13 cellular contexts compared by ENCODE assay signal in the genomic region with DNA sequence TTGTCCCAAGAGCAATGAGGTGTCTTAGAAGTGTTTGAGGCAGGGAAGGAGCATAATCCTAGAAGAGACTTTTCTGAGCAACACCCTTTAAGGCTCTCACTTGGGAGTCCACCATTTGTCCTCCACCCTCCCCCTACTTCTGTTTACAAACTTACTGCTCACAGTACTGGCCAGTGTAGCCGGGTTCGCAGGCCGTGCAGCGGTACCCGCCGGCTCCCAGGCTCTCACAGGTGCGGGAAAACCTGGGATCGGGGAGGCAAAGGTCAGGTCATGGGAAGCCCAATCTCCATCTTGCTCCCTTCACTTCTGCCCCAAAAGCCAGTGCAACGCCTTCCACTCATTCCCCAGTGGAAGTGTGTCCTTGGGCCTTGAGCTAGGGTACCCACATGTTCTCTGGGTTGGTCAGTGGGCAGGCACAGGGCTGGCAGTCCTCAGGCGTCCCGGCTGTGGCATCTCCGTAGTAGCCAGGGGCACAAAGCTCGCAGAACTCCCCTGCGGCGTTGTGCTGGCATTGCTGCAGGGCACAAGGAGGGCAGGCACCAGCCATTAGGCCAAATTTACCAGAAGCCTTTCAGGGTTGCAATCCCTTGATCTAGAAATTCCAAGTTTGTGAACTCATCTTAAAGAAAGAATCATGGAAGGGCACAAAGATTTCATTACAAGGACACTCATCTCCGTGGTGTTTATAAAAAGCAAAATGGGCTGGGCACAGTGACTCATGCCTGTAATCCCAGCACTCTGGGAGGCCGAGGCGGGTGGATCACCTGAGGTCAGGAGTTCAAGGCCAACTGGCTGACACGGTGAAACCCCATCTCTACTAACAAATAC. TPM values are rescaled to one million over a fixed set of nuclear protein-coding genes. Genes with fewer than 3 reads are reported as not detected.
DNase-seq lines count a peak whose midpoint lies in the region; ATAC-seq and TF ChIP-seq lines count a peak whose summit lies in the region.
"Had no signal": no experiment of that assay in that cellular context is flagged by ENCODE, and none has a peak within 500 bp of the region (broad histone marks: within the 10 kb centered on the region; RNA-seq: fewer than 3 reads in every experiment).

No MANE protein-coding gene starts in this region.

- H3K9me3 ChIP-seq in HCT116 (ENCODE audit: control insufficient read depth in 1 of 2, insufficient read depth in 1 of 2, low read depth in 1 of 2, low read length in 2 of 2) (no peaks in the 10 kb centered on the region), adrenal gland (replicated peaks in 1 of 3) (no peaks in the 10 kb centered on the region), gastroesophageal sphincter (no peaks in the 10 kb centered on the region)
- H3K9me3 ChIP-seq: ascending aorta had no signal

- POLR2A ChIA-PET in HCT116 (lab: Charles Lee), result no interaction called here

- H3K27ac ChIP-seq in HCT116 (ENCODE audit: low read depth, low read length), result peak overlapping the region; percentile 31; the same call in 1 of the 2 replicates
- H3K27ac ChIP-seq in adrenal gland, result peak overlapping the region in 4 of 5 donors; percentile 43 to 89 (median 68)
- H3K27ac ChIP-seq in gastroesophageal sphincter, result peak overlapping the region; percentile 1 to 84 (median 76)
- H3K27ac ChIP-seq: ascending aorta had no signal

- H3K9ac ChIP-seq in HCT116 (ENCODE audit: low read length), result no peak overlapping the region

- H3K9me2 ChIP-seq in HCT116 (ENCODE audit: insufficient read depth), result no peaks in the 10 kb centered on the region

- no peak for DNase-seq in HCT116 (ENCODE audit: low read depth, low spot score)
- peak; percentile 62 to 85 (median 84) for DNase-seq in adrenal gland
- peak; percentile 36 for DNase-seq in stromal cell of bone marrow (ENCODE audit: low read depth)
- no peak for DNase-seq in stimulated activated CD4-positive, alpha-beta T cell treated with anti-CD3 and anti-CD28 coated beads, Interleukin-1b, Interleukin-23, amount 100 ng/mL, for 48 hours
- DNase-seq in activated CD4-positive, alpha-beta T cell treated with anti-CD3 and anti-CD28 coated beads for 1 hour, result no peak
- DNase-seq: activated CD8-positive, alpha-beta memory T cell treated with anti-CD3 and anti-CD28 coated beads, Interleukin-2, amount 50 U/mL, for 48 hours; DMS53; glutamatergic neuron; NCI-H1694 treated with DMSO at 0.1 percent for 48 hours had no signal

- peaks cover 0 to 4% of the 10 kb centered on the region in 2 experiments; a peak in 1 of 4 replicates for H3K36me3 ChIP-seq in HCT116 (ENCODE audit: control insufficient read depth in 1 of 2, insufficient read depth in 2 of 2, low read length in 2 of 2)
- H3K36me3 ChIP-seq in adrenal gland (replicated peaks in 1 of 2), result peaks cover 0 to 81% of the 10 kb centered on the region in 2 donors
- peaks cover 0 to 98% of the 10 kb centered on the region in 2 donors for H3K36me3 ChIP-seq in gastroesophageal sphincter

- no peak for TF ChIP-seq CTCF in HCT116 (IDR thresholded peaks at IDR 0.05 in 2 of 3, conservative IDR thresholded peaks at IDR 0.05 in 1 of 3; ENCODE audit: borderline replicate concordance in 1 of 3, insufficient read depth in 1 of 3, low read depth in 2 of 3, low read length in 2 of 3)
- no peak for TF ChIP-seq CTCF in adrenal gland (IDR thresholded peaks at IDR 0.05)
- TF ChIP-seq CTCF in gastroesophageal sphincter (IDR thresholded peaks at IDR 0.05), result no peak

- RAD21 ChIA-PET in HCT116 (lab: Charles Lee; ENCODE audit: low non-redundant PET in 1 of 2, low total read pairs in 2 of 2, uncharacterized antibody in 2 of 2, unreplicated experiment in 2 of 2), result no interaction called here

- no peak for TF ChIP-seq RAD21 in HCT116 (IDR thresholded peaks at IDR 0.05; ENCODE audit: low read depth)

- BruUV-seq in HCT116 (replicated peaks; lab: Mats Ljungman, UMichigan), result no TSS peak

- intact Hi-C loops in HCT116 (cut with micrococcal nuclease), result no loop called here
- intact Hi-C loops in adrenal gland (cut with DNase I), result loop anchor here in 1 of 2 donors (10.0 kb wide), 1 partner anchor 103 kb away; no protein-coding TSS in a partner anchor

- H3K4me3 ChIP-seq in HCT116 (replicated peaks in 1 of 2; ENCODE audit: low read depth in 1 of 2, low read length in 2 of 2), result no peak overlapping the region
- no peak overlapping the region for H3K4me3 ChIP-seq in adrenal gland
- no peak overlapping the region for H3K4me3 ChIP-seq in gastroesophageal sphincter
- H3K4me3 ChIP-seq: ascending aorta had no signal

- 59 to 74% (median 65%) methylated on average over 19 of the region's 19 CpGs for WGBS in adrenal gland, 4 donors
- 49 to 60% methylated on average over 4 to 6 of the region's 19 CpGs for WGBS in gastroesophageal sphincter (ENCODE audit: low coverage in 1 of 2), 2 donors

- CTCF ChIA-PET in HCT116 (lab: Charles Lee), result no interaction called here

- peak overlapping the region; percentile 36 for H3K4me2 ChIP-seq in HCT116 (ENCODE audit: low read length)

- no peaks in the 10 kb centered on the region for H3K79me2 ChIP-seq in HCT116 (ENCODE audit: insufficient read depth, low read length)

- H4K20me1 ChIP-seq in HCT116 (ENCODE audit: insufficient read depth), result no peaks in the 10 kb centered on the region

- peak; percentile 63 for ATAC-seq in HCT116
- peak; percentile 62 for ATAC-seq in gastroesophageal sphincter
- no peak for ATAC-seq in GM21526 (IDR thresholded peaks at IDR 0.05; ENCODE audit: low FRiP score, unreplicated experiment)
- no peak for ATAC-seq in GM18511 (IDR thresholded peaks at IDR 0.05; ENCODE audit: unreplicated experiment)

- no peak for TF ChIP-seq EP300 in gastroesophageal sphincter (IDR thresholded peaks at IDR 0.05)

- H3K4me1 ChIP-seq in HCT116 (ENCODE audit: control insufficient read depth in 1 of 2, insufficient read depth in 2 of 2, low read length in 2 of 2) (peaks cover 8 to 13% of the 10 kb centered on the region in 2 experiments), adrenal gland (replicated peaks in 1 of 2) (peaks cover 6 to 13% of the 10 kb centered on the region in 2 donors), gastroesophageal sphincter (peaks cover 0 to 24% (median 0%) of the 10 kb centered on the region in 3 donors)
- H3K4me1 ChIP-seq: ascending aorta had no signal

- TF ChIP-seq POLR2A in HCT116 (IDR thresholded peaks at IDR 0.05; ENCODE audit: borderline replicate concordance, extremely low read depth, insufficient read depth, insufficient read length) (no peak), adrenal gland (IDR thresholded peaks at IDR 0.05) (no peak), gastroesophageal sphincter (IDR thresholded peaks at IDR 0.05) (no peak)

- H3K27me3 ChIP-seq in HCT116 (ENCODE audit: insufficient read depth, low read length) (no peaks in the 10 kb centered on the region), adrenal gland (no peaks in the 10 kb centered on the region), gastroesophageal sphincter (no peaks in the 10 kb centered on the region)
- H3K27me3 ChIP-seq: ascending aorta had no signal

- H2AFZ ChIP-seq in HCT116 (ENCODE audit: low read depth, low read length, poor library complexity, severe bottlenecking), result no peak overlapping the region

TF ChIP-seq in HCT116, 20 proteins besides CTCF, POLR2A, EP300 and RAD21:
- TF ChIP-seq SRF (IDR thresholded peaks at IDR 0.05; ENCODE audit: low read depth) (no peak), POLR2AphosphoS5 (IDR thresholded peaks at IDR 0.05; ENCODE audit: low read depth, low read length) (no peak), ZNF274 (IDR thresholded peaks at IDR 0.05; ENCODE audit: low read depth, low read length) (no peak)
- TF ChIP-seq, protein P1, sequence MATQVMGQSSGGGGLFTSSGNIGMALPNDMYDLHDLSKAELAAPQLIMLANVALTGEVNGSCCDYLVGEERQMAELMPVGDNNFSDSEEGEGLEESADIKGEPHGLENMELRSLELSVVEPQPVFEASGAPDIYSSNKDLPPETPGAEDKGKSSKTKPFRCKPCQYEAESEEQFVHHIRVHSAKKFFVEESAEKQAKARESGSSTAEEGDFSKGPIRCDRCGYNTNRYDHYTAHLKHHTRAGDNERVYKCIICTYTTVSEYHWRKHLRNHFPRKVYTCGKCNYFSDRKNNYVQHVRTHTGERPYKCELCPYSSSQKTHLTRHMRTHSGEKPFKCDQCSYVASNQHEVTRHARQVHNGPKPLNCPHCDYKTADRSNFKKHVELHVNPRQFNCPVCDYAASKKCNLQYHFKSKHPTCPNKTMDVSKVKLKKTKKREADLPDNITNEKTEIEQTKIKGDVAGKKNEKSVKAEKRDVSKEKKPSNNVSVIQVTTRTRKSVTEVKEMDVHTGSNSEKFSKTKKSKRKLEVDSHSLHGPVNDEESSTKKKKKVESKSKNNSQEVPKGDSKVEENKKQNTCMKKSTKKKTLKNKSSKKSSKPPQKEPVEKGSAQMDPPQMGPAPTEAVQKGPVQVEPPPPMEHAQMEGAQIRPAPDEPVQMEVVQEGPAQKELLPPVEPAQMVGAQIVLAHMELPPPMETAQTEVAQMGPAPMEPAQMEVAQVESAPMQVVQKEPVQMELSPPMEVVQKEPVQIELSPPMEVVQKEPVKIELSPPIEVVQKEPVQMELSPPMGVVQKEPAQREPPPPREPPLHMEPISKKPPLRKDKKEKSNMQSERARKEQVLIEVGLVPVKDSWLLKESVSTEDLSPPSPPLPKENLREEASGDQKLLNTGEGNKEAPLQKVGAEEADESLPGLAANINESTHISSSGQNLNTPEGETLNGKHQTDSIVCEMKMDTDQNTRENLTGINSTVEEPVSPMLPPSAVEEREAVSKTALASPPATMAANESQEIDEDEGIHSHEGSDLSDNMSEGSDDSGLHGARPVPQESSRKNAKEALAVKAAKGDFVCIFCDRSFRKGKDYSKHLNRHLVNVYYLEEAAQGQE (IDR thresholded peaks at IDR 0.05; ENCODE audit: low read depth), result no peak
- TF ChIP-seq, protein P2, sequence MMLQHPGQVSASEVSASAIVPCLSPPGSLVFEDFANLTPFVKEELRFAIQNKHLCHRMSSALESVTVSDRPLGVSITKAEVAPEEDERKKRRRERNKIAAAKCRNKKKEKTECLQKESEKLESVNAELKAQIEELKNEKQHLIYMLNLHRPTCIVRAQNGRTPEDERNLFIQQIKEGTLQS (IDR thresholded peaks at IDR 0.05), result no peak

RNA-seq across cellular contexts. Expression of a gene that starts 49.8 kb away (rescaled TPM):
- total RNA-seq in HCT116 (2021; ENCODE audit: unreplicated experiment) (not detected), adrenal gland (1 to 10 TPM in 4 of 8 donors, under 1 TPM in 3, not detected in 1; 0.35 to 1.7 (median 1.1) TPM), gastroesophageal sphincter (under 1 TPM in 1 of 4 donors, not detected in 3; 0.08 TPM)
- polyA plus RNA-seq in HCT116 (2012), result 2.8 and 3.7 TPM in 2 replicates
- polyA plus RNA-seq in adrenal gland, result 1 to 10 TPM in 2 of 3 donors, under 1 TPM in 1; 0.16 to 9.4 (median 5.4) TPM
- total RNA-seq: ascending aorta had no signal

Comparison
In these comparisons a context has a peak if more than half of its experiments do, and no peak if none do; other contexts are left out.
1. ATAC-seq: peak in HCT116 (single experiment) and gastroesophageal sphincter (single experiment); none in GM21526 (single experiment) and GM18511 (single experiment).
2. DNase-seq: peak in adrenal gland (7 of 7) and stromal cell of bone marrow (single experiment); none in HCT116 (single experiment), stimulated activated CD4-positive, alpha-beta T cell treated with anti-CD3 and anti-CD28 coated beads, Interleukin-1b, Interleukin-23, amount 100 ng/mL, for 48 hours (single experiment) and activated CD4-positive, alpha-beta T cell treated with anti-CD3 and anti-CD28 coated beads for 1 hour (single experiment).
3. Peak in every context shown above with its lines, with median percentiles within 50 percentile points of each other: H3K27ac ChIP-seq.